In the genomic region with DNA sequence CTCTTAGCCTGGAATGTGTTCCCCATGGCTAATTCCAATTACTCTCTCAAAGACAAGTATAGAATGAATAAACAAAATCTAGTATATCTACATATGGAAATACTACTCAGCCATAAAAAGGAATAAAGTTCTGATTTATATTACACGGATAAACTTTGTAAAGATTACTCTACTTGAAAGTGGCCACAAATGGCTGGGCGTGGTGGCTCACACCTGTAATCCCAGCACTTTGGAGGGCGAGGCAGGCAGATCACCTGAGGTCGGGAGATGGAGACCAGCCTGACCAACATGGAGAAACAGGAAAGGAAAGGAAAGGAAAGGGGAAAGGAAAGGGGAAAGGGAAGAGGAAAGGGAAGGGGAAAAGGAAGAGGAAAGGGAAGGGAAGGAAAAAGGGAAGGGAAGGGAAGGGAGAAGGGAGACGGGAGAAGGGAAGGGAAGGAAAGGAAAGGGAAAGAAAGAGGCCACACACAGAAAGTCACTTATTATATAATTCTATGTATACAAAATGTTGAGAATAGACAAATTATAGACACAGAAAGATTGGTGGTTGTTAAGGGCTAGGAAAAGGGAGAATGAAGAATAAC, we compare ENCODE assay signal across 1 cellular context.
TF ChIP-seq lines count a peak whose summit lies in the region.

No MANE protein-coding gene starts in this region.

TF ChIP-seq in WTC11, 78 proteins besides CTCF, POLR2A, EP300 and RAD21 (continued from another document):
- TF ChIP-seq TEAD1 (CRISPR knock-in tag; IDR thresholded peaks at IDR 0.05) (no peak), SMAD4 (CRISPR knock-in tag; IDR thresholded peaks at IDR 0.05) (no peak), TP53 (CRISPR knock-in tag; IDR thresholded peaks at IDR 0.05) (no peak)
